1 cellular context compared by ENCODE assay signal in the genomic region with DNA sequence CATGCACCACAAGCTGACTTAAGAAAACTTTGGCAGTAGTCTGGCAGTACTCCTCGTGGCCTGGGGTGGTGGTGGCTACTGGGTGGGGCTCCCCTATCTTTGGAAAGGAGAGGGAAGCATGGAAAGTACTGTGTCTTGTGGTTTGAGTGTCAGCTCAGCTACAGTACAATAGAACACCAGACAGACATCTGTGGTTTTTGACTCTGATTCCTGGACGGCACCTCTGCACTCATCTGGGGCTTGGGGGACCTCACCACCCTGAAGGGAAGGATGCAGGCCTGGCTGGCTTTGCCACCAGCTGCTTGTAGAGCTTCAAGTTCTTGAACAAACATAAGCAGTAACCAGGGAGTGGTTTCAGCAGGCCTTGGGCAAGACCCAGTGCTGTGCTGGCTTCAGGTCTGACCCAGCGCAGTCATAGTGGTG.
TF ChIP-seq lines count a peak whose summit lies in the region.

No MANE protein-coding gene starts in this region.

TF ChIP-seq in HepG2, 621 proteins besides CTCF, POLR2A, EP300 and RAD21 (continued from another document):
- TF ChIP-seq, protein P1, sequence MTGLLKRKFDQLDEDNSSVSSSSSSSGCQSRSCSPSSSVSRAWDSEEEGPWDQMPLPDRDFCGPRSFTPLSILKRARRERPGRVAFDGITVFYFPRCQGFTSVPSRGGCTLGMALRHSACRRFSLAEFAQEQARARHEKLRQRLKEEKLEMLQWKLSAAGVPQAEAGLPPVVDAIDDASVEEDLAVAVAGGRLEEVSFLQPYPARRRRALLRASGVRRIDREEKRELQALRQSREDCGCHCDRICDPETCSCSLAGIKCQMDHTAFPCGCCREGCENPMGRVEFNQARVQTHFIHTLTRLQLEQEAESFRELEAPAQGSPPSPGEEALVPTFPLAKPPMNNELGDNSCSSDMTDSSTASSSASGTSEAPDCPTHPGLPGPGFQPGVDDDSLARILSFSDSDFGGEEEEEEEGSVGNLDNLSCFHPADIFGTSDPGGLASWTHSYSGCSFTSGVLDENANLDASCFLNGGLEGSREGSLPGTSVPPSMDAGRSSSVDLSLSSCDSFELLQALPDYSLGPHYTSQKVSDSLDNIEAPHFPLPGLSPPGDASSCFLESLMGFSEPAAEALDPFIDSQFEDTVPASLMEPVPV (CRISPR knock-in tag; IDR thresholded peaks at IDR 0.05): no peak
- TF ChIP-seq ZBTB7B (CRISPR knock-in tag; IDR thresholded peaks at IDR 0.05) (no peak), ZNF607 (CRISPR knock-in tag; IDR thresholded peaks at IDR 0.05; ENCODE audit: borderline replicate concordance) (no peak), ZNF792 (CRISPR knock-in tag; IDR thresholded peaks at IDR 0.05) (no peak), ZMYM4 (CRISPR knock-in tag; IDR thresholded peaks at IDR 0.05) (no peak), TCF7L2 (IDR thresholded peaks at IDR 0.05; ENCODE audit: low read depth, low read length) (no peak), HOXA3 (CRISPR knock-in tag; IDR thresholded peaks at IDR 0.05) (no peak), TERF1 (CRISPR knock-in tag; IDR thresholded peaks at IDR 0.05) (no peak), MTA1 (CRISPR knock-in tag; IDR thresholded peaks at IDR 0.05; ENCODE audit: borderline replicate concordance) (no peak), ETV5 (CRISPR knock-in tag; IDR thresholded peaks at IDR 0.05; ENCODE audit: borderline replicate concordance) (no peak), BCLAF1 (IDR thresholded peaks at IDR 0.05) (no peak), HNRNPLL (IDR thresholded peaks at IDR 0.05; ENCODE audit: low read depth, low read length, poor library complexity, severe bottlenecking) (no peak), ZNF740 (CRISPR knock-in tag; IDR thresholded peaks at IDR 0.05) (no peak)
TF ChIP-seq in HepG2: peak in this region for 0.
